ENCODE assay signal across 8 cellular contexts in the genomic region with DNA sequence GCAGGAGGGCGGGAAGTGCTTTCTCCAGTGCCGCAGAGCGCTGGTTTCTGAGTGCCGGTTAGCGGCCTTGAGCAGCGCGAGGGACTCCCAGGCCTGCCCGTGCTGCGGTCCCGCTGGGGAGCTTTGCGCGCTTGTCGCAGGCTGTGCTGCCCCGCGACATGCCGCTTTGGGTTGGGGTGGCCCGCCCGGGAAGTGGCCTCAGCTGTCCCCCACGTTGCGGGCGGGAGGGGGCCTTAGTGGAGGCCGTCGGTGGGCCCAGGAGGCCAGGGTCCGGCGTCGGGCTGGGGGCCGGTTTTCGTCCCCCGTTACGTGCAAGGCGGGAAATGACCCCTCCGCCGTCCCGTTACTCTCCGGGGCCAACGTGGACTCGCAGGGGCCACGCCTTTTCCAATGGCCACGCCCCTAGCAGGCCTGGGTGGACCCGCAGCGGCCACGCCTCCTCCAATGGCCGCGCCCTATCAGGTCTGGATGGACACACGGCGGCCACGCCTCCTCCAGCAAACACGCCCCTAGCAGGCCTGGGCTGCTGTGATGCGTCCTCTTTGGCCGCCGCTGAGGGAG. TPM values are rescaled to one million over a fixed set of nuclear protein-coding genes. Genes with fewer than 3 reads are reported as not detected.
A peak's percentile ranks its signal among the peaks of the same experiment; 100 is the strongest.
DNase-seq lines count a peak whose midpoint lies in the region; ATAC-seq, FAIRE-seq and TF ChIP-seq lines count a peak whose summit lies in the region.

No MANE protein-coding gene starts in this region.

- no peaks in the 10 kb centered on the region for H3K27me3 Mint-ChIP-seq in activated naive CD8-positive, alpha-beta T cell treated with anti-CD3 and anti-CD28 coated beads for 36 hours

- H3K4me3 ChIP-seq in testis, result peak overlapping the region; percentile 90 to 96

- FAIRE-seq in H54 (lab: Jason Lieb, UNC), result peak; percentile 89

- H3K9me3 ChIP-seq in ES-I3 (ENCODE audit: control insufficient read depth, insufficient read depth, low read length) (no peaks in the 10 kb centered on the region), testis (no peaks in the 10 kb centered on the region)

- TF ChIP-seq CTCF in omental fat pad (IDR thresholded peaks at IDR 0.05), result no peak
- TF ChIP-seq CTCF in testis (IDR thresholded peaks at IDR 0.05), result no peak

- ATAC-seq in omental fat pad (ENCODE audit: low FRiP score), result peak; percentile 93

- peak overlapping the region; percentile 83 for H3K9ac ChIP-seq in ES-I3 (ENCODE audit: low read depth, low read length)

- no peaks in the 10 kb centered on the region for H3K27me3 ChIP-seq in testis

- H3K27ac Mint-ChIP-seq in activated naive CD8-positive, alpha-beta T cell treated with anti-CD3 and anti-CD28 coated beads for 36 hours, result peak overlapping the region; percentile 98

- no peaks in the 10 kb centered on the region for H3K36me3 ChIP-seq in ES-I3 (ENCODE audit: insufficient read depth, low read length)
- no peaks in the 10 kb centered on the region for H3K36me3 ChIP-seq in testis (ENCODE audit: low read depth, missing control alignments)

- TF ChIP-seq POLR2A in H54 (IDR thresholded peaks at IDR 0.05; ENCODE audit: low read depth, low read length), result peak; percentile 36; the same call in 1 of the 2 replicates
- TF ChIP-seq POLR2A in testis (IDR thresholded peaks at IDR 0.05), result no peak

- 0% methylated on average over 41 of the region's 51 CpGs; no CpG with 5 or more reads in 1 of the 2 donors for WGBS in testis, 2 donors

- peak; percentile 81 for DNase-seq in H54 (ENCODE audit: insufficient read length, low spot score)
- peak; percentile 95 for DNase-seq in LoVo (ENCODE audit: low spot score)
- DNase-seq in SKM-1 (lab: John Stamatoyannopoulos, UW; ENCODE audit: unreplicated experiment), result peak; percentile 68
- DNase-seq in activated naive CD8-positive, alpha-beta T cell treated with anti-CD3 and anti-CD28 coated beads for 36 hours, result peak; percentile 90
- DNase-seq in glomerular visceral epithelial cell (ENCODE audit: extremely low spot score), result peak; percentile 96
- peak; percentile 97 for DNase-seq in omental fat pad (ENCODE audit: low spot score)
- peak; percentile 99 for DNase-seq in testis

- peaks cover 43% of the 10 kb centered on the region for H3K4me1 Mint-ChIP-seq in activated naive CD8-positive, alpha-beta T cell treated with anti-CD3 and anti-CD28 coated beads for 36 hours

- H3K4me3 Mint-ChIP-seq in activated naive CD8-positive, alpha-beta T cell treated with anti-CD3 and anti-CD28 coated beads for 36 hours, result peak overlapping the region; percentile 94

- H3K27ac ChIP-seq in testis, result peak overlapping the region; percentile 97 to 99

- H3K4me1 ChIP-seq in ES-I3 (ENCODE audit: insufficient read depth, low read length) (peaks cover 5% of the 10 kb centered on the region; the same call in 1 of the 2 replicates), testis (peaks cover 4% of the 10 kb centered on the region)

- intact Hi-C loops in testis (cut with DNase I; ENCODE audit: low total_unique reads), result no loop called here

- H3K36me3 Mint-ChIP-seq in activated naive CD8-positive, alpha-beta T cell treated with anti-CD3 and anti-CD28 coated beads for 36 hours, result peaks cover 25% of the 10 kb centered on the region

- H3K9me3 Mint-ChIP-seq in activated naive CD8-positive, alpha-beta T cell treated with anti-CD3 and anti-CD28 coated beads for 36 hours, result peaks cover 16% of the 10 kb centered on the region

RNA-seq across cellular contexts. Expression of a gene that starts 1.0 kb away (rescaled TPM):
- total RNA-seq in activated naive CD8-positive, alpha-beta T cell treated with anti-CD3 and anti-CD28 coated beads for 36 hours, result 10 to 100 TPM; 51.0 to 53.1 TPM
- total RNA-seq in omental fat pad (10 to 100 TPM; 14.2 to 20.6 (median 19.0) TPM), testis (10 to 100 TPM; 28.8 to 29.7 TPM)
- polyA plus RNA-seq in testis (ENCODE audit: insufficient read depth, low read depth, low replicate concordance), result 22.9 TPM

RNA-seq across cellular contexts. Expression of a gene that starts 43.8 kb away (rescaled TPM):
- total RNA-seq in activated naive CD8-positive, alpha-beta T cell treated with anti-CD3 and anti-CD28 coated beads for 36 hours, result 10 to 100 TPM in 1 of 2 experiments, 1 to 10 TPM in 1; 8.8 to 11.1 TPM
- total RNA-seq in omental fat pad (10 to 100 TPM in 1 of 4 donors, 1 to 10 TPM in 3; 4.6 to 16.2 (median 6.9) TPM), testis (1 to 10 TPM; 6.9 to 8.4 TPM)
- 3.4 TPM for polyA plus RNA-seq in testis (ENCODE audit: insufficient read depth, low read depth, low replicate concordance)

RNA-seq across cellular contexts. Expression of a gene that starts 44.0 kb away (rescaled TPM):
- total RNA-seq in activated naive CD8-positive, alpha-beta T cell treated with anti-CD3 and anti-CD28 coated beads for 36 hours, result 10 to 100 TPM; 28.8 to 40.1 TPM
- total RNA-seq in omental fat pad, result 10 to 100 TPM; 20.2 to 31.7 (median 25.7) TPM
- total RNA-seq in testis, result 10 to 100 TPM; 41.5 to 55.1 TPM
- polyA plus RNA-seq in testis (ENCODE audit: insufficient read depth, low read depth, low replicate concordance), result 80.4 TPM

Comparison
In these comparisons a context has a peak if more than half of its experiments do, and no peak if none do; other contexts are left out.
1. Peak in every context shown above with its lines: DNase-seq, ATAC-seq, H3K4me3 ChIP-seq and H3K27ac ChIP-seq.